In genomic region chr3:99317196-99317595, GRCh38 we compare ENCODE assay signal across 22 cellular contexts.
"Had no signal": no experiment of that assay in that cellular context is flagged by ENCODE, and none has a peak within 500 bp of the region (broad histone marks: within the 10 kb centered on the region; RNA-seq: fewer than 3 reads in every experiment).

No MANE protein-coding gene starts in this region.

- H3K9ac ChIP-seq: parathyroid adenoma had no signal

- H3K4me3 ChIP-seq: breast epithelium, gastrocnemius medialis, psoas muscle, SK-N-MC, smooth muscle cell, stomach, thyroid gland had no signal

- H3K9me3 ChIP-seq: breast epithelium, gastrocnemius medialis, psoas muscle, stomach, thyroid gland had no signal

- H3K36me3 ChIP-seq: breast epithelium, gastrocnemius medialis, stomach, thyroid gland had no signal

- H3K27ac ChIP-seq: breast epithelium, epithelial cell of prostate, gastrocnemius medialis, parathyroid adenoma, psoas muscle, SK-N-MC, stomach, thyroid gland had no signal

- H3K27me3 ChIP-seq: breast epithelium, gastrocnemius medialis, stomach, thyroid gland had no signal

- H3K4me1 ChIP-seq: breast epithelium, gastrocnemius medialis, parathyroid adenoma, psoas muscle, stomach, thyroid gland had no signal

- DNase-seq: activated CD4-positive, alpha-beta T cell treated with anti-CD3 and anti-CD28 coated beads, Interleukin-2, amount 50 U/mL, for 1 hour; activated CD4-positive, CD25-positive, alpha-beta regulatory T cell treated with anti-CD3 and anti-CD28 coated beads, Interleukin-2, amount 50 U/mL, for 72 hours; activated CD8-positive, alpha-beta T cell treated with anti-CD3 and anti-CD28 coated beads for 36 hours; activated naive CD8-positive, alpha-beta T cell treated with anti-CD3 and anti-CD28 coated beads, Interleukin-2, amount 50 U/mL, for 24 hours; activated T-cell treated with anti-CD3 and anti-CD28 coated beads, Interleukin-2, amount 50 U/mL, for 4 hours; dermis blood vessel endothelial cell; effector CD4-positive, alpha-beta T cell; gastrocnemius medialis; glutamatergic neuron; mammary epithelial cell; naive B cell; psoas muscle; stimulated activated CD4-positive, alpha-beta T cell treated with anti-CD3 and anti-CD28 coated beads, Interleukin-1b, Interleukin-23, amount 100 ng/mL, for 48 hours; stimulated activated naive B cell treated with anti-CD40 and anti-IgM and Interleukin-4, amounts not matched to agents 10 μg/mL and 1 μg/mL and 100 μg/mL, for 72 hours; stomach; T-helper 17 cell; thyroid gland had no signal

- H2AFZ ChIP-seq: parathyroid adenoma had no signal

- H3K4me2 ChIP-seq: smooth muscle cell had no signal
